ENCODE assay signal across 22 cellular contexts in the genomic region with DNA sequence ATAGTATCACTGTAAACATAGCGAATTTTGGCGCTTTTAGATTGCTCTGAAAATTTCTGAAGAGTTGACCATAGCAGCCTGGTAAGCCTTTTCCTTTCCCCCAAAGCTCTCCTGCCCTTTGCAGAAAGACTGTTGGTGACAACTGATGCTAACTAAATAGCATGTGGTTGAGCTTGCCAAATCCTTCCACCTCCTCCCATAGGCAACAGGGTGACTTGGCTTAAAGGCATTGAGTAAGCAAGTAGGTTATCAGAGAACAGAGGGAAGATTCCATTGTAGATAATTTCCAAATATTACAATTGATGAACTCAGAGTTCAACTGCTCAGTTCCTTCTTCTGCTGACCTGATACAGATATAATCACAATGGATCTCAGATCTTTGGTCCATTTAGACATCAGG.
"Had no signal": no experiment of that assay in that cellular context is flagged by ENCODE, and none has a peak within 500 bp of the region (broad histone marks: within the 10 kb centered on the region; RNA-seq: fewer than 3 reads in every experiment).

No MANE protein-coding gene starts in this region.

- H3K27ac ChIP-seq: breast epithelium, foreskin keratinocyte, left ventricle myocardium inferior, thyroid gland, WERI-Rb-1 had no signal

- DNase-seq: activated CD4-positive, alpha-beta T cell treated with anti-CD3 and anti-CD28 coated beads, Interleukin-2, amount 10 ng/mL, durations not matched to agents 7 days and 5 days; activated CD4-positive, CD25-positive, alpha-beta regulatory T cell treated with anti-CD3 and anti-CD28 coated beads, Interleukin-2, amount 50 U/mL, for 72 hours; activated CD8-positive, alpha-beta memory T cell treated with anti-CD3 and anti-CD28 coated beads, Interleukin-2, amount 10 ng/mL, durations not matched to agents 7 days and 5 days; activated CD8-positive, alpha-beta T cell treated with anti-CD3 and anti-CD28 coated beads for 36 hours; activated gamma-delta T cell treated with Interleukin-2 at 50 U/mL for 16 hours; activated naive CD8-positive, alpha-beta T cell treated with anti-CD3 and anti-CD28 coated beads, Interleukin-2, amount 10 ng/mL, durations not matched to agents 7 days and 5 days; activated T-cell treated with anti-CD3 and anti-CD28 coated beads for 4 hours; amniotic stem cell; effector memory CD4-positive, alpha-beta T cell; foreskin keratinocyte; kidney glomerular epithelial cell; left ventricle myocardium inferior; naive thymus-derived CD8-positive, alpha-beta T cell; stimulated activated CD4-positive, alpha-beta T cell treated with anti-CD3 and anti-CD28 coated beads, Interleukin-4, amount 100 ng/mL, for 4 hours; stimulated activated naive CD8-positive, alpha-beta T cell treated with anti-CD3 and anti-CD28 coated beads, Interleukin-15, Interleukin-2, amounts not matched to agents 100 U/mL and 50 U/mL, for 24 hours; thyroid gland; WERI-Rb-1 had no signal

- H3K27ac Mint-ChIP-seq: activated CD4-positive, alpha-beta T cell treated with anti-CD3 and anti-CD28 coated beads, Interleukin-2, amount 10 ng/mL, durations not matched to agents 7 days and 5 days; activated CD8-positive, alpha-beta memory T cell treated with anti-CD3 and anti-CD28 coated beads, Interleukin-2, amount 10 ng/mL, durations not matched to agents 7 days and 5 days; activated CD8-positive, alpha-beta T cell treated with anti-CD3 and anti-CD28 coated beads for 36 hours; activated naive CD8-positive, alpha-beta T cell treated with anti-CD3 and anti-CD28 coated beads, Interleukin-2, amount 10 ng/mL, durations not matched to agents 7 days and 5 days; mesothelial cell of epicardium; progenitor cell of endocrine pancreas; T-helper 2 cell treated with Interferon-gamma antibody and Interleukin-4, amounts not matched to agents 5 μg/mL and 100 μg/mL, for 36 hours had no signal

- H3K27me3 ChIP-seq: breast epithelium, foreskin keratinocyte, thyroid gland had no signal

- H3K27me3 Mint-ChIP-seq: activated CD8-positive, alpha-beta T cell treated with anti-CD3 and anti-CD28 coated beads for 36 hours; central memory CD8-positive, alpha-beta T cell; naive thymus-derived CD8-positive, alpha-beta T cell had no signal

- H3K9me3 ChIP-seq: breast epithelium, thyroid gland had no signal

- H3K4me1 ChIP-seq: breast epithelium, foreskin keratinocyte, thyroid gland had no signal

- ATAC-seq: activated CD8-positive, alpha-beta memory T cell treated with anti-CD3 and anti-CD28 coated beads, Interleukin-2, amount 10 ng/mL, durations not matched to agents 7 days and 5 days; activated CD8-positive, alpha-beta T cell treated with anti-CD3 and anti-CD28 coated beads for 36 hours; foreskin keratinocyte; naive thymus-derived CD8-positive, alpha-beta T cell; stimulated activated naive CD8-positive, alpha-beta T cell treated with anti-CD3 and anti-CD28 coated beads, Interleukin-15, Interleukin-2, amounts not matched to agents 100 U/mL and 50 U/mL, for 24 hours had no signal

- H3K4me3 ChIP-seq: breast epithelium, left ventricle myocardium inferior, thyroid gland had no signal

- H3K36me3 ChIP-seq: breast epithelium had no signal

- H3K4me1 Mint-ChIP-seq: activated CD4-positive, alpha-beta T cell treated with anti-CD3 and anti-CD28 coated beads, Interleukin-2, amount 10 ng/mL, durations not matched to agents 7 days and 5 days; activated CD8-positive, alpha-beta memory T cell treated with anti-CD3 and anti-CD28 coated beads, Interleukin-2, amount 10 ng/mL, durations not matched to agents 7 days and 5 days; activated naive CD8-positive, alpha-beta T cell treated with anti-CD3 and anti-CD28 coated beads, Interleukin-2, amount 10 ng/mL, durations not matched to agents 7 days and 5 days; central memory CD8-positive, alpha-beta T cell; mesothelial cell of epicardium; naive thymus-derived CD8-positive, alpha-beta T cell had no signal

- H3K4me3 Mint-ChIP-seq: activated CD4-positive, alpha-beta T cell treated with anti-CD3 and anti-CD28 coated beads, Interleukin-2, amount 10 ng/mL, durations not matched to agents 7 days and 5 days; activated CD8-positive, alpha-beta memory T cell treated with anti-CD3 and anti-CD28 coated beads, Interleukin-2, amount 10 ng/mL, durations not matched to agents 7 days and 5 days; activated CD8-positive, alpha-beta T cell treated with anti-CD3 and anti-CD28 coated beads for 36 hours; activated naive CD8-positive, alpha-beta T cell treated with anti-CD3 and anti-CD28 coated beads, Interleukin-2, amount 10 ng/mL, durations not matched to agents 7 days and 5 days; central memory CD8-positive, alpha-beta T cell; mesothelial cell of epicardium; naive thymus-derived CD8-positive, alpha-beta T cell; T-helper 2 cell treated with Interferon-gamma antibody and Interleukin-4, amounts not matched to agents 5 μg/mL and 100 μg/mL, for 36 hours had no signal

- H3K9me3 Mint-ChIP-seq: activated CD8-positive, alpha-beta T cell treated with anti-CD3 and anti-CD28 coated beads for 36 hours; activated naive CD8-positive, alpha-beta T cell treated with anti-CD3 and anti-CD28 coated beads, Interleukin-2, amount 10 ng/mL, durations not matched to agents 7 days and 5 days; central memory CD8-positive, alpha-beta T cell had no signal
